8 cellular contexts compared by ENCODE assay signal in genomic region chr11:9573054-9573774, GRCh38. TPM values are rescaled to one million over a fixed set of nuclear protein-coding genes. Genes with fewer than 3 reads are reported as not detected.
DNase-seq lines count a peak whose midpoint lies in the region; ATAC-seq and TF ChIP-seq lines count a peak whose summit lies in the region.

WEE1 (plus strand) TSS chr11:9573670; CDS start chr11:9573934, 264 bp downstream.

- DNase-seq in EL (peak; percentile 99), H4 (ENCODE audit: low spot score) (peak; percentile 96), LNCaP clone FGC (ENCODE audit: low read depth) (peak; percentile 92), RPMI8226 (peak; percentile 95), fibroblast of lung (ENCODE audit: low read depth in 2 of 2) (peak; percentile 97 to 98)
- peak; percentile 89 to 94 for DNase-seq in activated T-helper 1 cell treated with anti-CD3 and anti-CD28 coated beads, Interleukin-2, amount 50 U/mL, for 16 hours (ENCODE audit: low read depth in 1 of 2, low spot score in 1 of 2)
- DNase-seq in naive thymus-derived CD4-positive, alpha-beta T cell = peak; percentile 84 to 99 (median 88)

- no peaks in the 10 kb centered on the region for H3K27me3 ChIP-seq in fibroblast of lung (ENCODE audit: control insufficient read depth, insufficient read depth, low read length)
- peaks cover 0 to 3% of the 10 kb centered on the region in 2 donors for H3K27me3 ChIP-seq in naive thymus-derived CD4-positive, alpha-beta T cell (ENCODE audit: control insufficient read depth in 2 of 2, insufficient read depth in 2 of 2, low read length in 2 of 2)

- H3K27ac ChIP-seq in fibroblast of lung (ENCODE audit: insufficient read depth, low read length) = peak within 1 kb of the TSS; percentile 95
- peak within 1 kb of the TSS; percentile 73 for H3K27ac ChIP-seq in naive thymus-derived CD4-positive, alpha-beta T cell (ENCODE audit: low read depth, low read length)

- H3K4me3 Mint-ChIP-seq in naive thymus-derived CD4-positive, alpha-beta T cell = peak within 1 kb of the TSS; percentile 74 to 94 (median 85)
- peak within 1 kb of the TSS; percentile 96 for H3K4me3 Mint-ChIP-seq in stimulated activated memory B cell treated with anti-CD40 and anti-IgM and Interleukin-4, amounts not matched to agents 10 μg/mL and 1 μg/mL and 100 μg/mL, for 72 hours

- H3K36me3 ChIP-seq in fibroblast of lung (ENCODE audit: control insufficient read depth, insufficient read depth, low read length) = no peaks in the 10 kb centered on the region
- no peaks in the 10 kb centered on the region for H3K36me3 ChIP-seq in naive thymus-derived CD4-positive, alpha-beta T cell (ENCODE audit: control insufficient read depth in 2 of 3, insufficient read depth in 3 of 3, low read length in 3 of 3)

- POLR2A ChIA-PET in naive thymus-derived CD4-positive, alpha-beta T cell (lab: Charles Lee) = interaction anchor here (1.0 to 1.6 kb wide), 5 partner anchors 28 to 609 kb away, joined by 3 to 10 read pairs (median 4); partner anchors contain the start of gene ZNF143

- H3K4me3 ChIP-seq in LNCaP clone FGC (ENCODE audit: low read depth, low read length) = peak within 1 kb of the TSS; percentile 70
- peak within 1 kb of the TSS; percentile 66 to 78 (median 76) for H3K4me3 ChIP-seq in fibroblast of lung (replicated peaks in 1 of 4; ENCODE audit: control extremely low read depth in 1 of 4, insufficient read depth in 1 of 4, low read depth in 3 of 4, low read length in 4 of 4)
- H3K4me3 ChIP-seq in naive thymus-derived CD4-positive, alpha-beta T cell (ENCODE audit: low read length) = peak within 1 kb of the TSS; percentile 78

- peak within 1 kb of the TSS; percentile 84 for H3K4me2 ChIP-seq in fibroblast of lung (ENCODE audit: extremely low read depth, insufficient read depth, low read length)

- peak within 1 kb of the TSS; percentile 19 for H2AFZ ChIP-seq in fibroblast of lung (ENCODE audit: low read length)

- peaks cover 3 to 22% (median 11%) of the 10 kb centered on the region in 5 donors for H3K27me3 Mint-ChIP-seq in naive thymus-derived CD4-positive, alpha-beta T cell
- H3K27me3 Mint-ChIP-seq in stimulated activated memory B cell treated with anti-CD40 and anti-IgM and Interleukin-4, amounts not matched to agents 10 μg/mL and 1 μg/mL and 100 μg/mL, for 72 hours = no peaks in the 10 kb centered on the region

- peaks cover 47% of the 10 kb centered on the region for H3K79me2 ChIP-seq in fibroblast of lung (ENCODE audit: control insufficient read depth, insufficient read depth, low read length)

- H3K4me1 Mint-ChIP-seq in naive thymus-derived CD4-positive, alpha-beta T cell = peaks cover 0 to 43% (median 19%) of the 10 kb centered on the region in 7 donors
- H3K4me1 Mint-ChIP-seq in stimulated activated memory B cell treated with anti-CD40 and anti-IgM and Interleukin-4, amounts not matched to agents 10 μg/mL and 1 μg/mL and 100 μg/mL, for 72 hours = peaks cover 66% of the 10 kb centered on the region

- H4K20me1 ChIP-seq in fibroblast of lung (ENCODE audit: control insufficient read depth, extremely low read depth, insufficient read depth, low read length) = no peaks in the 10 kb centered on the region

- H3K36me3 Mint-ChIP-seq in naive thymus-derived CD4-positive, alpha-beta T cell = peaks cover 0 to 19% (median 0%) of the 10 kb centered on the region in 5 donors
- peaks cover 22% of the 10 kb centered on the region for H3K36me3 Mint-ChIP-seq in stimulated activated memory B cell treated with anti-CD40 and anti-IgM and Interleukin-4, amounts not matched to agents 10 μg/mL and 1 μg/mL and 100 μg/mL, for 72 hours

- peak within 1 kb of the TSS; percentile 93 for H3K9ac ChIP-seq in fibroblast of lung (ENCODE audit: insufficient read depth, low read length)

- CTCF ChIA-PET in naive thymus-derived CD4-positive, alpha-beta T cell (lab: Charles Lee) = interaction anchor here (0.5 to 1.5 kb wide), 4 partner anchors 40 to 324 kb away, joined by 3 to 5 read pairs (median 3); no protein-coding TSS in a partner anchor

- no peak for TF ChIP-seq CTCF in LNCaP clone FGC (IDR thresholded peaks at IDR 0.05; ENCODE audit: control insufficient read depth, extremely low read depth, insufficient read depth)
- no peak for TF ChIP-seq CTCF in fibroblast of lung (conservative IDR thresholded peaks at IDR 0.05 in 1 of 2, IDR thresholded peaks at IDR 0.05 in 1 of 2; ENCODE audit: low read depth in 1 of 2, low read length in 2 of 2)

- H3K27ac Mint-ChIP-seq in naive thymus-derived CD4-positive, alpha-beta T cell = peak within 1 kb of the TSS in 7 of 9 donors; percentile 43 to 91 (median 59)
- peak within 1 kb of the TSS; percentile 91 for H3K27ac Mint-ChIP-seq in stimulated activated memory B cell treated with anti-CD40 and anti-IgM and Interleukin-4, amounts not matched to agents 10 μg/mL and 1 μg/mL and 100 μg/mL, for 72 hours

- ATAC-seq in naive thymus-derived CD4-positive, alpha-beta T cell = peak; percentile 95
- peak; percentile 97 for ATAC-seq in stimulated activated memory B cell treated with anti-CD40 and anti-IgM and Interleukin-4, amounts not matched to agents 10 μg/mL and 1 μg/mL and 100 μg/mL, for 72 hours

- peaks cover 2% of the 10 kb centered on the region for H3K4me1 ChIP-seq in fibroblast of lung (ENCODE audit: control insufficient read depth, extremely low read depth, insufficient read depth, low read length)
- H3K4me1 ChIP-seq in naive thymus-derived CD4-positive, alpha-beta T cell (ENCODE audit: control insufficient read depth in 2 of 2, insufficient read depth in 2 of 2, low read length in 2 of 2) = peaks cover 9 to 11% of the 10 kb centered on the region in 2 donors

- H3K9me3 Mint-ChIP-seq in naive thymus-derived CD4-positive, alpha-beta T cell = no peaks in the 10 kb centered on the region
- H3K9me3 Mint-ChIP-seq in stimulated activated memory B cell treated with anti-CD40 and anti-IgM and Interleukin-4, amounts not matched to agents 10 μg/mL and 1 μg/mL and 100 μg/mL, for 72 hours = no peaks in the 10 kb centered on the region

- intact Hi-C loops in naive thymus-derived CD4-positive, alpha-beta T cell (cut with micrococcal nuclease) = loop anchor here (1.0 to 10.0 kb wide), 16 partner anchors 28 to 1282 kb away; partner anchors contain the start of genes ADM (in 2 of the 2), RPL27A (in 2 of the 2), TMEM41B (in 2 of the 2) and TRIM66 (in 2 of the 2)

- H3K9me3 ChIP-seq in fibroblast of lung (ENCODE audit: control insufficient read depth, insufficient read depth, low read depth, low read length) = no peaks in the 10 kb centered on the region
- no peaks in the 10 kb centered on the region for H3K9me3 ChIP-seq in naive thymus-derived CD4-positive, alpha-beta T cell (ENCODE audit: control insufficient read depth in 2 of 3, low read length in 3 of 3)

RNA-seq across cellular contexts. Expression of gene WEE1, which starts in this region (rescaled TPM):
- 46.7 and 53.8 TPM in 2 replicates for total RNA-seq in H4 (2014; rRNA removed; shearing (Covaris generic))
- total RNA-seq in fibroblast of lung = 24.4 and 55.2 TPM in 2 replicates
- 47.2 and 77.5 TPM in 2 replicates for polyA plus RNA-seq in fibroblast of lung
- polyA plus RNA-seq in fibroblast of lung (2012) = 21.4 and 34.6 TPM in 2 replicates
- polyA minus RNA-seq in fibroblast of lung (ENCODE audit: low replicate concordance) = 4.4 and 8.8 TPM in 2 replicates
- total RNA-seq in naive thymus-derived CD4-positive, alpha-beta T cell = 10 to 100 TPM in 1 of 5 experiments, 1 to 10 TPM in 3, under 1 TPM in 1; 0.43 to 47.6 (median 1.9) TPM
- under 1 TPM; 0.43 to 0.44 TPM for polyA plus RNA-seq in naive thymus-derived CD4-positive, alpha-beta T cell

Comparison
In these comparisons a context has a peak if more than half of its experiments do, and no peak if none do; other contexts are left out.
1. Peak in every context shown above with its lines: DNase-seq, ATAC-seq, H3K4me3 ChIP-seq and H3K27ac ChIP-seq.
2. RNA of gene WEE1 (polyA plus RNA-seq): 21.4 to 77.5 TPM in fibroblast of lung; 0.43 to 0.44 TPM in naive thymus-derived CD4-positive, alpha-beta T cell; every median in the first group is over 10 times any median in the second.